In the genomic region with DNA sequence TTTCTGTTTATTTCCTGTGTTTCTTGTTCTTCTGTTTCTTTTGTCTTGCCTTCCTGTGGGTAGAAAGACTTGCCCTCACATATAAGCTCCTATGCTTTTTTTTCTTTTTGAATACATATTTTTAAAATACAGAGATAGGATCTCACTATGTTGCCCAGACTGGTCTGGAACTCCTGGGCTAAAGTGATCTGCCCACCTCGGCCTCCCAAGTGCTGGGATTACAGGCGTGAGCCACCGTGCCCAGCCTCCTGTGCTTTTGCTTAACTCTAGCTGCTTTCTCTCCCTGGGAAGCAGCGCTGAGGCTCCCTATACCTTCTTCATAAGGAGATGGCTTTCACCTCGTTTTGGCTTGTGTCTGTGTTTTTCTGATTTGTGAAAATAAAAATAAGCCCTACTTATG, we compare ENCODE assay signal across 13 cellular contexts.
DNase-seq lines count a peak whose midpoint lies in the region; ATAC-seq lines count a peak whose summit lies in the region.
"Had no signal": no experiment of that assay in that cellular context is flagged by ENCODE, and none has a peak within 500 bp of the region (broad histone marks: within the 10 kb centered on the region; RNA-seq: fewer than 3 reads in every experiment).

No MANE protein-coding gene starts in this region.

- H2BK12ac ChIP-seq in mesenchymal stem cell (ENCODE audit: low read length in 2 of 2): no peak overlapping the region

- H2AK5ac ChIP-seq in mesenchymal stem cell (ENCODE audit: low read length, severe bottlenecking): no peak overlapping the region

- H3K9me2 ChIP-seq in GM23248 (ENCODE audit: insufficient read depth): no peaks in the 10 kb centered on the region

- no peak overlapping the region for H4K91ac ChIP-seq in mesenchymal stem cell (ENCODE audit: low read length)

- H3K36me3 Mint-ChIP-seq in activated naive CD4-positive, alpha-beta T cell treated with anti-CD3 and anti-CD28 coated beads, Interleukin-2, amount 50 U/mL, for 72 hours: peaks cover 0 to 6% of the 10 kb centered on the region in 2 donors

- no peak overlapping the region for H2BK120ac ChIP-seq in mesenchymal stem cell (ENCODE audit: low read depth, low read length)

- H2AFZ ChIP-seq in GM23248: peak overlapping the region; percentile 36; the same call in 1 of the 2 replicates
- H2AFZ ChIP-seq in mesenchymal stem cell (ENCODE audit: low read depth, low read length): no peak overlapping the region

- H2BK5ac ChIP-seq in mesenchymal stem cell (ENCODE audit: low read depth, low read length, poor library complexity, severe bottlenecking): no peak overlapping the region

- no peak overlapping the region for H3K27ac ChIP-seq in GM23248
- H3K27ac ChIP-seq in mesenchymal stem cell (ENCODE audit: low read length, poor library complexity, severe bottlenecking): no peak overlapping the region
- H3K27ac ChIP-seq: 22Rv1 had no signal

- H3K23ac ChIP-seq in mesenchymal stem cell (ENCODE audit: low read length in 2 of 2): no peak overlapping the region

- peaks cover 0 to 4% of the 10 kb centered on the region in 2 donors for H3K9me3 Mint-ChIP-seq in activated naive CD4-positive, alpha-beta T cell treated with anti-CD3 and anti-CD28 coated beads, Interleukin-2, amount 50 U/mL, for 72 hours

- H3K9me3 ChIP-seq in GM23248 (ENCODE audit: low read depth) (no peaks in the 10 kb centered on the region), mesenchymal stem cell (ENCODE audit: control insufficient read depth, low read length) (no peaks in the 10 kb centered on the region)

- no peaks in the 10 kb centered on the region for H4K20me1 ChIP-seq in GM23248 (ENCODE audit: insufficient read depth)

- no peaks in the 10 kb centered on the region for H3F3A ChIP-seq in GM23248 (ENCODE audit: insufficient read depth)

- H3K9ac ChIP-seq in GM23248 (no peak overlapping the region), mesenchymal stem cell (ENCODE audit: low read length) (no peak overlapping the region)

- H3K27me3 ChIP-seq in GM23248 (replicated peaks; ENCODE audit: insufficient read depth) (no peaks in the 10 kb centered on the region), mesenchymal stem cell (ENCODE audit: control insufficient read depth in 1 of 2, insufficient read depth in 1 of 2, low read length in 2 of 2) (no peaks in the 10 kb centered on the region)

- DNase-seq in DMS53 (lab: John Stamatoyannopoulos, UW): peak; percentile 2
- DNase-seq in DMS53 treated with DMSO at 0.1 percent for 48 hours (lab: John Stamatoyannopoulos, UW; ENCODE audit: unreplicated experiment): no peak
- no peak for DNase-seq in GM23248
- no peak for DNase-seq in activated naive CD4-positive, alpha-beta T cell treated with anti-CD3 and anti-CD28 coated beads, Interleukin-2, amount 50 U/mL, for 72 hours (ENCODE audit: low spot score in 2 of 2)
- DNase-seq in mesenchymal stem cell: no peak
- no peak for DNase-seq in dermis blood vessel endothelial cell
- no peak for DNase-seq in NCI-H2107 treated with DMSO at 0.1 percent for 48 hours (lab: John Stamatoyannopoulos, UW; ENCODE audit: unreplicated experiment)
- DNase-seq: amniotic stem cell, GOT3, NCI-H2107 had no signal

- H4K8ac ChIP-seq in mesenchymal stem cell (ENCODE audit: low read length): peak overlapping the region; percentile 55

- no peaks in the 10 kb centered on the region for H3K79me1 ChIP-seq in mesenchymal stem cell (replicated peaks; ENCODE audit: low read length, poor library complexity, severe bottlenecking)

- H2BK15ac ChIP-seq in mesenchymal stem cell (ENCODE audit: low read depth, poor library complexity, severe bottlenecking): no peak overlapping the region

- H3K4ac ChIP-seq in mesenchymal stem cell (ENCODE audit: low read depth in 1 of 2, low read length in 2 of 2): no peak overlapping the region

- no peak overlapping the region for H3K18ac ChIP-seq in mesenchymal stem cell (ENCODE audit: low read depth in 1 of 2, low read length in 2 of 2)

- H3K4me3 ChIP-seq in GM23248: no peak overlapping the region
- no peak overlapping the region for H3K4me3 ChIP-seq in mesenchymal stem cell (ENCODE audit: insufficient read depth in 1 of 2, low read depth in 1 of 2, low read length in 2 of 2)

- peak overlapping the region; percentile 24 to 86 for H3K27ac Mint-ChIP-seq in activated naive CD4-positive, alpha-beta T cell treated with anti-CD3 and anti-CD28 coated beads, Interleukin-2, amount 50 U/mL, for 72 hours

- H3K4me2 ChIP-seq in GM23248 (ENCODE audit: unreplicated experiment): peak overlapping the region; percentile 10
- H3K4me2 ChIP-seq in mesenchymal stem cell (ENCODE audit: low read length, poor library complexity, severe bottlenecking): no peak overlapping the region

- no peak overlapping the region for H3K14ac ChIP-seq in mesenchymal stem cell (ENCODE audit: low read length in 2 of 2)

- H3K4me1 ChIP-seq in GM23248 (ENCODE audit: insufficient read depth) (peaks cover 15% of the 10 kb centered on the region), mesenchymal stem cell (ENCODE audit: control insufficient read depth, insufficient read depth, low read depth, low read length) (no peaks in the 10 kb centered on the region)

- in situ Hi-C loops in GM23248 (cut with MboI): loop anchor here (10.0 kb wide), 1 partner anchor 163 kb away; the partner anchor contains the start of gene MLKL

- H3K36me3 ChIP-seq in GM23248 (ENCODE audit: low read depth): no peaks in the 10 kb centered on the region
- H3K36me3 ChIP-seq in mesenchymal stem cell (ENCODE audit: control insufficient read depth in 1 of 2, insufficient read depth in 2 of 2, low read depth in 1 of 2, low read length in 2 of 2): peaks cover 5 to 8% of the 10 kb centered on the region in 2 experiments

- 75 to 81% methylated on average over 5 of the region's 5 CpGs for WGBS in GM23248 (ENCODE audit: low coverage in 1 of 2, low lambda C conversion rate in 2 of 2, missing lambda C conversion rate in 2 of 2), 2 experiments
- 97% methylated on average over 3 of the region's 5 CpGs for WGBS in mesenchymal stem cell

- H3K79me2 ChIP-seq in GM23248 (ENCODE audit: insufficient read depth): no peaks in the 10 kb centered on the region

- no peak for ATAC-seq in activated naive CD4-positive, alpha-beta T cell treated with anti-CD3 and anti-CD28 coated beads, Interleukin-2, amount 50 U/mL, for 72 hours
- ATAC-seq in HG03139 (IDR thresholded peaks at IDR 0.05; ENCODE audit: unreplicated experiment): no peak
- ATAC-seq: Right ventricle myocardium inferior had no signal
